9 cellular contexts compared by ENCODE assay signal in genomic region chr6:89941031-89941775, GRCh38. TPM values are rescaled to one million over a fixed set of nuclear protein-coding genes. Genes with fewer than 3 reads are reported as not detected.
A peak's percentile ranks its signal among the peaks of the same experiment; 100 is the strongest.
DNase-seq lines count a peak whose midpoint lies in the region; ATAC-seq and TF ChIP-seq lines count a peak whose summit lies in the region.
"Had no signal": no experiment of that assay in that cellular context is flagged by ENCODE, and none has a peak within 500 bp of the region (broad histone marks: within the 10 kb centered on the region; RNA-seq: fewer than 3 reads in every experiment).

No MANE protein-coding gene starts in this region.

- no peak overlapping the region for H2BK5ac ChIP-seq in H9 (ENCODE audit: insufficient read length, low read length)

- H2AK5ac ChIP-seq in H9 (ENCODE audit: insufficient read length, low read length) = no peak overlapping the region

- no peak overlapping the region for H3K18ac ChIP-seq in H9 (ENCODE audit: insufficient read length, low read depth, low read length)

- no peak overlapping the region for H2BK20ac ChIP-seq in H9 (ENCODE audit: low read depth, low read length, poor library complexity, severe bottlenecking)

- H4K91ac ChIP-seq in H9 (ENCODE audit: insufficient read length, low read depth, low read length) = no peak overlapping the region

- no peak overlapping the region for H3K4me2 ChIP-seq in H9 (ENCODE audit: insufficient read depth, insufficient read length, low read length)

- H3K14ac ChIP-seq in H9 (ENCODE audit: insufficient read depth, low read length) = no peak overlapping the region

- H3K27ac ChIP-seq in right lobe of liver = peak overlapping the region in 2 of 3 donors; percentile 0 to 59
- peak overlapping the region; percentile 34 to 77 (median 59) for H3K27ac ChIP-seq in tibial nerve
- H3K27ac ChIP-seq in H9 (ENCODE audit: insufficient read length, low read depth, low read length) = no peak overlapping the region

- H4K8ac ChIP-seq in H9 (replicated peaks; ENCODE audit: insufficient read length, low read depth, low read length) = no peak overlapping the region

- 35% methylated on average over 11 of the region's 15 CpGs for WGBS in right lobe of liver (ENCODE audit: insufficient coverage, low coverage, low lambda C conversion rate, missing lambda C conversion rate)
- WGBS in tibial nerve, 2 donors = 19 to 25% methylated on average over 15 of the region's 15 CpGs
- no CpG with 5 or more reads among the region's 15 CpGs for WGBS in H9 (ENCODE audit: extremely low coverage, insufficient read length, low lambda C conversion rate)

- no peaks in the 10 kb centered on the region for H3K36me3 ChIP-seq in right lobe of liver
- H3K36me3 ChIP-seq in tibial nerve = peaks cover 0 to 12% (median 0%) of the 10 kb centered on the region in 3 donors

- peaks cover 77% of the 10 kb centered on the region for H3K4me1 Mint-ChIP-seq in activated naive CD4-positive, alpha-beta T cell treated with anti-CD3 and anti-CD28 coated beads for 36 hours (ENCODE audit: low read depth)
- H3K4me1 Mint-ChIP-seq in H9 = no peaks in the 10 kb centered on the region

- no peak overlapping the region for H3K23ac ChIP-seq in H9 (ENCODE audit: insufficient read length, low read depth, low read length)

- H3K27ac Mint-ChIP-seq in activated naive CD4-positive, alpha-beta T cell treated with anti-CD3 and anti-CD28 coated beads for 36 hours = peak overlapping the region; percentile 32
- no peak overlapping the region for H3K27ac Mint-ChIP-seq in H9

- H3K4me3 Mint-ChIP-seq in activated naive CD4-positive, alpha-beta T cell treated with anti-CD3 and anti-CD28 coated beads for 36 hours = no peak overlapping the region
- no peak overlapping the region for H3K4me3 Mint-ChIP-seq in H9

- H2BK120ac ChIP-seq in H9 (ENCODE audit: low read depth, low read length, poor library complexity, severe bottlenecking) = no peak overlapping the region

- H2BK12ac ChIP-seq in H9 (ENCODE audit: insufficient read length, low read depth, low read length) = no peak overlapping the region

- no peak for TF ChIP-seq POLR2A in right lobe of liver (IDR thresholded peaks at IDR 0.05)
- no peak for TF ChIP-seq POLR2A in tibial nerve (IDR thresholded peaks at IDR 0.05)

- peak in 1 of 2 donors; percentile 56 for TF ChIP-seq EP300 in tibial nerve (IDR thresholded peaks at IDR 0.05)

- H3K27me3 ChIP-seq in right lobe of liver (no peaks in the 10 kb centered on the region), tibial nerve (no peaks in the 10 kb centered on the region), H9 (ENCODE audit: insufficient read depth, low read length) (no peaks in the 10 kb centered on the region)

- H4K20me1 ChIP-seq in H9 (ENCODE audit: control insufficient read depth, insufficient read depth, insufficient read length) = no peaks in the 10 kb centered on the region

- TF ChIP-seq CTCF in right lobe of liver (IDR thresholded peaks at IDR 0.05) (no peak), tibial nerve (IDR thresholded peaks at IDR 0.05) (no peak), H9 (conservative IDR thresholded peaks at IDR 0.05) (no peak)

- H3T11ph ChIP-seq in H9 (ENCODE audit: low read length) = no peak overlapping the region

- no peaks in the 10 kb centered on the region for H3K79me1 ChIP-seq in H9 (ENCODE audit: insufficient read depth, low read depth, low read length, poor library complexity, severe bottlenecking)

- no peaks in the 10 kb centered on the region for H3K27me3 Mint-ChIP-seq in activated naive CD4-positive, alpha-beta T cell treated with anti-CD3 and anti-CD28 coated beads for 36 hours (ENCODE audit: low read depth)
- H3K27me3 Mint-ChIP-seq in H9 (ENCODE audit: low read depth) = no peaks in the 10 kb centered on the region

- no peak overlapping the region for H3K9ac ChIP-seq in H9 (ENCODE audit: extremely low read depth, insufficient read length, low read length)

- H3K9me3 Mint-ChIP-seq in activated naive CD4-positive, alpha-beta T cell treated with anti-CD3 and anti-CD28 coated beads for 36 hours = no peaks in the 10 kb centered on the region
- H3K9me3 Mint-ChIP-seq in H9 = no peaks in the 10 kb centered on the region; a peak in 1 of 5 replicates

- H4K5ac ChIP-seq in H9 (ENCODE audit: insufficient read length, low read depth, low read length) = no peak overlapping the region

- peaks cover 45% of the 10 kb centered on the region for H3K36me3 Mint-ChIP-seq in activated naive CD4-positive, alpha-beta T cell treated with anti-CD3 and anti-CD28 coated beads for 36 hours (ENCODE audit: low read depth)
- H3K36me3 Mint-ChIP-seq in H9 (ENCODE audit: insufficient read depth in 1 of 3, low read depth in 3 of 3) = no peaks in the 10 kb centered on the region

- no peak for DNase-seq in activated naive CD4-positive, alpha-beta T cell treated with anti-CD3 and anti-CD28 coated beads for 36 hours
- DNase-seq in activated naive CD4-positive, alpha-beta T cell treated with anti-CD3 and anti-CD28 coated beads, Interleukin-2, amount 50 U/mL, for 16 hours = no peak
- DNase-seq in astrocyte of the hippocampus (ENCODE audit: low read depth, low spot score) (peak; percentile 65), right lobe of liver (peak in 1 of 3 donors; percentile 65), tibial nerve (ENCODE audit: low spot score in 2 of 2) (peak; percentile 29 to 56), H9 (no peak), ACHN (no peak)

- no peak overlapping the region for H3K56ac ChIP-seq in H9 (ENCODE audit: insufficient read length, low read depth, low read length)

- ATAC-seq in right lobe of liver = peak; percentile 67 to 82 (median 69)
- no peak for ATAC-seq in HG03521 (IDR thresholded peaks at IDR 0.05; ENCODE audit: unreplicated experiment)

- H3K4me3 ChIP-seq in right lobe of liver (no peak overlapping the region), tibial nerve (no peak overlapping the region)

- in situ Hi-C loops in ACHN (cut with HindIII; ENCODE audit: low pct_ligation_motif_present, low pct_unique_long_range_greater_than_20kb, low sequenced_read_pairs) = no loop called here

- no peak overlapping the region for H2BK15ac ChIP-seq in H9 (ENCODE audit: low read depth, low read length)

- CTCF ChIA-PET in activated naive CD4-positive, alpha-beta T cell treated with anti-CD3 and anti-CD28 coated beads for 36 hours (lab: Charles Lee) = interaction anchor here (0.6 to 2.6 kb wide), 63 partner anchors 10 to 546 kb away, joined by 3 to 22 read pairs (median 5); partner anchors contain the start of gene BACH2

- H3K4me1 ChIP-seq in right lobe of liver (peaks cover 0 to 28% (median 10%) of the 10 kb centered on the region in 4 donors), tibial nerve (peaks cover 0 to 30% (median 9%) of the 10 kb centered on the region in 4 donors), H9 (ENCODE audit: insufficient read depth, low read length) (no peaks in the 10 kb centered on the region)

- no peak overlapping the region for H2AFZ ChIP-seq in H9 (ENCODE audit: low read length)

- intact Hi-C loops in activated naive CD4-positive, alpha-beta T cell treated with anti-CD3 and anti-CD28 coated beads for 36 hours (cut with micrococcal nuclease) = loop anchor here (2.0 to 5.0 kb wide), 4 partner anchors 30 to 641 kb away; no protein-coding TSS in a partner anchor
- intact Hi-C loops in right lobe of liver (cut with DNase I) = no loop called here

- H3K4ac ChIP-seq in H9 (ENCODE audit: low read depth, low read length) = no peak overlapping the region

- no peaks in the 10 kb centered on the region for H3K79me2 ChIP-seq in H9 (ENCODE audit: insufficient read depth, low read length)

- H3K9me3 ChIP-seq in right lobe of liver = no peaks in the 10 kb centered on the region
- H3K9me3 ChIP-seq in tibial nerve = no peaks in the 10 kb centered on the region
- no peaks in the 10 kb centered on the region for H3K9me3 ChIP-seq in H9 (ENCODE audit: control insufficient read depth, low read depth, low read length)

- H3K23me2 ChIP-seq in H9 (ENCODE audit: insufficient read length, low read depth, low read length, poor library complexity, severe bottlenecking) = no peaks in the 10 kb centered on the region

RNA-seq across cellular contexts. Expression of gene GJA10, which starts 46.9 kb away (rescaled TPM):
- total RNA-seq in activated naive CD4-positive, alpha-beta T cell treated with anti-CD3 and anti-CD28 coated beads for 36 hours = not detected
- total RNA-seq in right lobe of liver (not detected), tibial nerve (not detected), H9 (2021) (not detected in 2 replicates)
- total RNA-seq: kidney epithelial cell had no signal

Comparison
In these comparisons a context has a peak if more than half of its experiments do, and no peak if none do; other contexts are left out.
1. DNase-seq: peak in astrocyte of the hippocampus (single experiment) and tibial nerve (2 of 2); none in activated naive CD4-positive, alpha-beta T cell treated with anti-CD3 and anti-CD28 coated beads for 36 hours (single experiment), activated naive CD4-positive, alpha-beta T cell treated with anti-CD3 and anti-CD28 coated beads, Interleukin-2, amount 50 U/mL, for 16 hours (single experiment), H9 (single experiment) and ACHN (single experiment).